Comparison of ENCODE assay signal across 2 cellular contexts in the genomic region with DNA sequence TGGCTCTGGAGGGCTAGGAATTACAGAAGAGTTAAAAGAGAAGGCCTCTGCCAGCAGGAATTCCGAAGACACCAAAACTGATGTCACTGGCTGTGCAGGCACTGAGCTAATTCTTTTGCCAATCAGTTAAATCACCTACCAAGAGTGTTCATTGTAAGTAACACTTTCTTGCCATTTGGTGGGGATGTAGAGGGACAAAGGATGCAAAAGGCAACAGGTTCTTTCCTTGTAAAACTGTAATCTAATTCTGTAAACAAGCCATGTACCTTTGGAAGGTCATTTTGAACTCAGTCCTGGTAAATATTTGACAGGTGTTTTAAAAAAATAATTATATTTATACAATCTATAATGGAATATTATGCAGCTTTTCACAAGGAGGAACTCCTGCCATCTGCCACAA.
TF ChIP-seq lines count a peak whose summit lies in the region.

No MANE protein-coding gene starts in this region.

TF ChIP-seq in SK-N-SH, 30 proteins besides CTCF, POLR2A, EP300 and RAD21 (continued from another document):
- TF ChIP-seq, protein P1, sequence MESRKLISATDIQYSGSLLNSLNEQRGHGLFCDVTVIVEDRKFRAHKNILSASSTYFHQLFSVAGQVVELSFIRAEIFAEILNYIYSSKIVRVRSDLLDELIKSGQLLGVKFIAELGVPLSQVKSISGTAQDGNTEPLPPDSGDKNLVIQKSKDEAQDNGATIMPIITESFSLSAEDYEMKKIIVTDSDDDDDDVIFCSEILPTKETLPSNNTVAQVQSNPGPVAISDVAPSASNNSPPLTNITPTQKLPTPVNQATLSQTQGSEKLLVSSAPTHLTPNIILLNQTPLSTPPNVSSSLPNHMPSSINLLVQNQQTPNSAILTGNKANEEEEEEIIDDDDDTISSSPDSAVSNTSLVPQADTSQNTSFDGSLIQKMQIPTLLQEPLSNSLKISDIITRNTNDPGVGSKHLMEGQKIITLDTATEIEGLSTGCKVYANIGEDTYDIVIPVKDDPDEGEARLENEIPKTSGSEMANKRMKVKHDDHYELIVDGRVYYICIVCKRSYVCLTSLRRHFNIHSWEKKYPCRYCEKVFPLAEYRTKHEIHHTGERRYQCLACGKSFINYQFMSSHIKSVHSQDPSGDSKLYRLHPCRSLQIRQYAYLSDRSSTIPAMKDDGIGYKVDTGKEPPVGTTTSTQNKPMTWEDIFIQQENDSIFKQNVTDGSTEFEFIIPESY (IDR thresholded peaks at IDR 0.05; ENCODE audit: borderline replicate concordance, low read depth), result no peak
- TF ChIP-seq YY1 (IDR thresholded peaks at IDR 0.05; ENCODE audit: low read depth), result no peak

TF ChIP-seq in SK-N-SH treated with all-trans-retinoic acid at 6 μM for 48 hours, 23 proteins besides CTCF, POLR2A, EP300 and RAD21 (continued from another document):
- TF ChIP-seq, protein P2, sequence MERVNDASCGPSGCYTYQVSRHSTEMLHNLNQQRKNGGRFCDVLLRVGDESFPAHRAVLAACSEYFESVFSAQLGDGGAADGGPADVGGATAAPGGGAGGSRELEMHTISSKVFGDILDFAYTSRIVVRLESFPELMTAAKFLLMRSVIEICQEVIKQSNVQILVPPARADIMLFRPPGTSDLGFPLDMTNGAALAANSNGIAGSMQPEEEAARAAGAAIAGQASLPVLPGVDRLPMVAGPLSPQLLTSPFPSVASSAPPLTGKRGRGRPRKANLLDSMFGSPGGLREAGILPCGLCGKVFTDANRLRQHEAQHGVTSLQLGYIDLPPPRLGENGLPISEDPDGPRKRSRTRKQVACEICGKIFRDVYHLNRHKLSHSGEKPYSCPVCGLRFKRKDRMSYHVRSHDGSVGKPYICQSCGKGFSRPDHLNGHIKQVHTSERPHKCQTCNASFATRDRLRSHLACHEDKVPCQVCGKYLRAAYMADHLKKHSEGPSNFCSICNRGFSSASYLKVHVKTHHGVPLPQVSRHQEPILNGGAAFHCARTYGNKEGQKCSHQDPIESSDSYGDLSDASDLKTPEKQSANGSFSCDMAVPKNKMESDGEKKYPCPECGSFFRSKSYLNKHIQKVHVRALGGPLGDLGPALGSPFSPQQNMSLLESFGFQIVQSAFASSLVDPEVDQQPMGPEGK (CRISPR knock-in tag; IDR thresholded peaks at IDR 0.05; ENCODE audit: borderline replicate concordance), result no peak
